In genomic region chr7:70325509-70326101, GRCh38 we compare ENCODE assay signal across 10 cellular contexts.
A peak's percentile ranks its signal among the peaks of the same experiment; 100 is the strongest.
DNase-seq lines count a peak whose midpoint lies in the region; ATAC-seq, FAIRE-seq and TF ChIP-seq lines count a peak whose summit lies in the region.
"Had no signal": no experiment of that assay in that cellular context is flagged by ENCODE, and none has a peak within 500 bp of the region (broad histone marks: within the 10 kb centered on the region; RNA-seq: fewer than 3 reads in every experiment).

No MANE protein-coding gene starts in this region.

- no peak overlapping the region for H3K9ac ChIP-seq in astrocyte (ENCODE audit: low read length)

- no peaks in the 10 kb centered on the region for H3K36me3 Mint-ChIP-seq in astrocyte (ENCODE audit: low read depth, unreplicated experiment)
- H3K36me3 Mint-ChIP-seq: CD14-positive monocyte had no signal

- no peak for ATAC-seq in HG03025 (IDR thresholded peaks at IDR 0.05; ENCODE audit: low FRiP score, unreplicated experiment)

- no peak overlapping the region for H3K4me3 ChIP-seq in astrocyte (ENCODE audit: insufficient read depth, low read depth, low read length)
- H3K4me3 ChIP-seq: spleen had no signal

- peaks cover 9% of the 10 kb centered on the region for H3K4me1 ChIP-seq in astrocyte (ENCODE audit: insufficient read depth, low read length)
- H3K4me1 ChIP-seq: spleen had no signal

- H3K27me3 ChIP-seq in astrocyte (ENCODE audit: insufficient read depth, low read length), result no peaks in the 10 kb centered on the region
- H3K27me3 ChIP-seq: spleen had no signal

- no peak overlapping the region for H2AFZ ChIP-seq in astrocyte (ENCODE audit: low read depth, low read length)

- DNase-seq in AG08395 (ENCODE audit: low spot score) (peak; percentile 84), HT1080 (ENCODE audit: low read depth) (peak; percentile 68), astrocyte (ENCODE audit: low read depth) (peak; percentile 81), islet precursor cell (peak; percentile 53), DMS153 (lab: John Stamatoyannopoulos, UW) (no peak)
- no peak for DNase-seq in stimulated activated naive CD4-positive, alpha-beta T cell (lab: John Stamatoyannopoulos, UW)
- DNase-seq in activated CD8-positive, alpha-beta memory T cell treated with anti-CD3 and anti-CD28 coated beads for 24 hours, result no peak
- DNase-seq: spleen had no signal

- no peak overlapping the region for H3K4me3 Mint-ChIP-seq in astrocyte (ENCODE audit: unreplicated experiment)
- H3K4me3 Mint-ChIP-seq: CD14-positive monocyte had no signal

- no peaks in the 10 kb centered on the region for H3K27me3 Mint-ChIP-seq in astrocyte (ENCODE audit: low read depth, unreplicated experiment)

- H4K20me1 ChIP-seq in astrocyte (ENCODE audit: insufficient read depth, low read length), result no peaks in the 10 kb centered on the region

- FAIRE-seq in astrocyte (lab: Jason Lieb, UNC), result peak; percentile 52

- H3K27ac Mint-ChIP-seq in astrocyte (ENCODE audit: unreplicated experiment), result peak overlapping the region; percentile 89

- H3K79me2 ChIP-seq in astrocyte (ENCODE audit: insufficient read depth, low read length), result no peaks in the 10 kb centered on the region

- no peak for TF ChIP-seq CTCF in astrocyte (IDR thresholded peaks at IDR 0.05; ENCODE audit: insufficient read depth, low read depth, low read length)

- H3K36me3 ChIP-seq in astrocyte (ENCODE audit: insufficient read depth, low read length), result no peaks in the 10 kb centered on the region
- H3K36me3 ChIP-seq: spleen had no signal

- H3K9me3 ChIP-seq in astrocyte (ENCODE audit: insufficient read depth, low read depth, low read length), result no peaks in the 10 kb centered on the region

- H3K4me2 ChIP-seq in astrocyte (ENCODE audit: low read length), result peak overlapping the region; percentile 12

- peaks cover 11% of the 10 kb centered on the region for H3K4me1 Mint-ChIP-seq in astrocyte (ENCODE audit: low read depth, unreplicated experiment)
- H3K4me1 Mint-ChIP-seq: CD14-positive monocyte had no signal

- H3K27ac ChIP-seq in astrocyte (ENCODE audit: low read depth, low read length), result no peak overlapping the region
- H3K27ac ChIP-seq: spleen had no signal

- H3K9me3 Mint-ChIP-seq in astrocyte (ENCODE audit: unreplicated experiment), result peaks cover 2% of the 10 kb centered on the region

Comparison
In these comparisons a context has a peak if more than half of its experiments do, and no peak if none do; other contexts are left out.
1. DNase-seq: peak in AG08395 (single experiment), HT1080 (single experiment), astrocyte (single experiment) and islet precursor cell (single experiment); none in stimulated activated naive CD4-positive, alpha-beta T cell (0 of 6), DMS153 (single experiment) and activated CD8-positive, alpha-beta memory T cell treated with anti-CD3 and anti-CD28 coated beads for 24 hours (single experiment).